ENCODE assay signal across 9 cellular contexts in genomic region chr3:23324745-23325144, GRCh38.
DNase-seq lines count a peak whose midpoint lies in the region; ATAC-seq and FAIRE-seq lines count a peak whose summit lies in the region.
"Had no signal": no experiment of that assay in that cellular context is flagged by ENCODE, and none has a peak within 500 bp of the region (broad histone marks: within the 10 kb centered on the region; RNA-seq: fewer than 3 reads in every experiment).

No MANE protein-coding gene starts in this region.

- no peak for DNase-seq in activated naive CD4-positive, alpha-beta T cell treated with anti-CD3 and anti-CD28 coated beads, Interleukin-2, amount 50 U/mL, for 16 hours
- DNase-seq in Karpas-422 (no peak), urothelium cell line (ENCODE audit: low spot score) (peak; percentile 20), hippocampal formation (lab: John Stamatoyannopoulos, UW) (no peak), cerebellar nuclear complex (lab: John Stamatoyannopoulos, UW) (no peak)
- DNase-seq in central memory CD8-positive, alpha-beta T cell (ENCODE audit: low spot score in 2 of 2): no peak
- DNase-seq in activated T-helper 1 cell treated with anti-CD3 and anti-CD28 coated beads, Interleukin-12 subunit alpha, Interleukin-12 subunit beta, Interleukin-2, Interleukin-4 antibody, amounts not matched to agents 30 ng/mL and 10 ng/mL and 1 ng/mL, durations not matched to agents 14 hours and 24 hours and 36 hours (ENCODE audit: low spot score): no peak

- H3K9ac ChIP-seq in Karpas-422 (ENCODE audit: low read length): no peak overlapping the region

- H3K27me3 ChIP-seq in Karpas-422 (ENCODE audit: low read length): no peaks in the 10 kb centered on the region

- intact Hi-C loops in activated T-helper 1 cell treated with anti-CD3 and anti-CD28 coated beads, Interleukin-12 subunit alpha, Interleukin-12 subunit beta, Interleukin-2, Interleukin-4 antibody, amounts not matched to agents 30 ng/mL and 10 ng/mL and 1 ng/mL, durations not matched to agents 14 hours and 24 hours and 36 hours (cut with micrococcal nuclease): loop anchor here (5.0 kb wide), 1 partner anchor 122 kb away; the partner anchor contains the start of gene UBE2E2

- H4K20me1 ChIP-seq in Karpas-422 (ENCODE audit: insufficient read depth, low read depth, low read length): no peaks in the 10 kb centered on the region

- no peaks in the 10 kb centered on the region for H3K27me3 Mint-ChIP-seq in activated naive CD4-positive, alpha-beta T cell treated with anti-CD3 and anti-CD28 coated beads, Interleukin-2, amount 50 U/mL, for 24 hours
- H3K27me3 Mint-ChIP-seq in central memory CD8-positive, alpha-beta T cell: no peaks in the 10 kb centered on the region
- H3K27me3 Mint-ChIP-seq in activated T-helper 1 cell treated with anti-CD3 and anti-CD28 coated beads, Interleukin-12 subunit alpha, Interleukin-12 subunit beta, Interleukin-2, Interleukin-4 antibody, amounts not matched to agents 30 ng/mL and 10 ng/mL and 1 ng/mL, durations not matched to agents 14 hours and 24 hours and 36 hours (ENCODE audit: insufficient read depth): no peaks in the 10 kb centered on the region

- no peak for FAIRE-seq in urothelium cell line (lab: Jason Lieb, UNC)

- H3K4me2 ChIP-seq in Karpas-422 (ENCODE audit: low read depth, low read length, poor library complexity, severe bottlenecking): peak overlapping the region; percentile 1

- H3K27ac ChIP-seq in Karpas-422 (ENCODE audit: low read length): no peak overlapping the region
- H3K27ac ChIP-seq: C4-2B had no signal

- peaks cover 13% of the 10 kb centered on the region for H3K4me1 ChIP-seq in Karpas-422 (ENCODE audit: low read length)

- no peaks in the 10 kb centered on the region for H3K36me3 ChIP-seq in Karpas-422 (ENCODE audit: insufficient read depth, low read length)

- peak overlapping the region; percentile 55 for H3K27ac Mint-ChIP-seq in activated naive CD4-positive, alpha-beta T cell treated with anti-CD3 and anti-CD28 coated beads, Interleukin-2, amount 50 U/mL, for 24 hours
- peak overlapping the region; percentile 57 for H3K27ac Mint-ChIP-seq in central memory CD8-positive, alpha-beta T cell (ENCODE audit: low read depth)
- H3K27ac Mint-ChIP-seq in activated T-helper 1 cell treated with anti-CD3 and anti-CD28 coated beads, Interleukin-12 subunit alpha, Interleukin-12 subunit beta, Interleukin-2, Interleukin-4 antibody, amounts not matched to agents 30 ng/mL and 10 ng/mL and 1 ng/mL, durations not matched to agents 14 hours and 24 hours and 36 hours: no peak overlapping the region

- no peak overlapping the region for H2AFZ ChIP-seq in Karpas-422 (ENCODE audit: low read length)

- peak overlapping the region; percentile 64 for H3K4me3 Mint-ChIP-seq in activated naive CD4-positive, alpha-beta T cell treated with anti-CD3 and anti-CD28 coated beads, Interleukin-2, amount 50 U/mL, for 24 hours
- no peak overlapping the region for H3K4me3 Mint-ChIP-seq in central memory CD8-positive, alpha-beta T cell
- no peak overlapping the region for H3K4me3 Mint-ChIP-seq in activated T-helper 1 cell treated with anti-CD3 and anti-CD28 coated beads, Interleukin-12 subunit alpha, Interleukin-12 subunit beta, Interleukin-2, Interleukin-4 antibody, amounts not matched to agents 30 ng/mL and 10 ng/mL and 1 ng/mL, durations not matched to agents 14 hours and 24 hours and 36 hours

- peaks cover 2% of the 10 kb centered on the region for H3K36me3 Mint-ChIP-seq in activated naive CD4-positive, alpha-beta T cell treated with anti-CD3 and anti-CD28 coated beads, Interleukin-2, amount 50 U/mL, for 24 hours
- peaks cover 1% of the 10 kb centered on the region for H3K36me3 Mint-ChIP-seq in central memory CD8-positive, alpha-beta T cell (ENCODE audit: insufficient read depth)
- H3K36me3 Mint-ChIP-seq in activated T-helper 1 cell treated with anti-CD3 and anti-CD28 coated beads, Interleukin-12 subunit alpha, Interleukin-12 subunit beta, Interleukin-2, Interleukin-4 antibody, amounts not matched to agents 30 ng/mL and 10 ng/mL and 1 ng/mL, durations not matched to agents 14 hours and 24 hours and 36 hours (ENCODE audit: low read depth): no peaks in the 10 kb centered on the region

- no peaks in the 10 kb centered on the region for H3K9me2 ChIP-seq in Karpas-422 (replicated peaks; ENCODE audit: insufficient read depth, low read length)

- no peaks in the 10 kb centered on the region for H3K9me3 ChIP-seq in Karpas-422 (ENCODE audit: low read length)

- H3K9me3 Mint-ChIP-seq in activated naive CD4-positive, alpha-beta T cell treated with anti-CD3 and anti-CD28 coated beads, Interleukin-2, amount 50 U/mL, for 24 hours: no peaks in the 10 kb centered on the region
- no peaks in the 10 kb centered on the region for H3K9me3 Mint-ChIP-seq in central memory CD8-positive, alpha-beta T cell
- H3K9me3 Mint-ChIP-seq in activated T-helper 1 cell treated with anti-CD3 and anti-CD28 coated beads, Interleukin-12 subunit alpha, Interleukin-12 subunit beta, Interleukin-2, Interleukin-4 antibody, amounts not matched to agents 30 ng/mL and 10 ng/mL and 1 ng/mL, durations not matched to agents 14 hours and 24 hours and 36 hours: no peaks in the 10 kb centered on the region

- H3K4me1 Mint-ChIP-seq in activated naive CD4-positive, alpha-beta T cell treated with anti-CD3 and anti-CD28 coated beads, Interleukin-2, amount 50 U/mL, for 24 hours: peaks cover 40% of the 10 kb centered on the region
- H3K4me1 Mint-ChIP-seq in central memory CD8-positive, alpha-beta T cell: peaks cover 5% of the 10 kb centered on the region
- H3K4me1 Mint-ChIP-seq in activated T-helper 1 cell treated with anti-CD3 and anti-CD28 coated beads, Interleukin-12 subunit alpha, Interleukin-12 subunit beta, Interleukin-2, Interleukin-4 antibody, amounts not matched to agents 30 ng/mL and 10 ng/mL and 1 ng/mL, durations not matched to agents 14 hours and 24 hours and 36 hours (ENCODE audit: low read depth): peaks cover 12% of the 10 kb centered on the region

- no peak overlapping the region for H3K4me3 ChIP-seq in Karpas-422 (ENCODE audit: low read length)

- no peaks in the 10 kb centered on the region for H3K79me2 ChIP-seq in Karpas-422 (ENCODE audit: low read length)

- ATAC-seq in central memory CD8-positive, alpha-beta T cell (replicated peaks; ENCODE audit: extremely low read depth, poor library complexity, severe bottlenecking): peak; percentile 68
